ENCODE assay signal across 19 cellular contexts in genomic region chr7:50712527-50713356, GRCh38.
DNase-seq lines count a peak whose midpoint lies in the region; ATAC-seq and TF ChIP-seq lines count a peak whose summit lies in the region.
"Had no signal": no experiment of that assay in that cellular context is flagged by ENCODE, and none has a peak within 500 bp of the region (broad histone marks: within the 10 kb centered on the region; RNA-seq: fewer than 3 reads in every experiment).

No MANE protein-coding gene starts in this region.

- H3K4me3 Mint-ChIP-seq in GM23338: no peak overlapping the region
- no peak overlapping the region for H3K4me3 Mint-ChIP-seq in effector memory CD8-positive, alpha-beta T cell
- H3K4me3 Mint-ChIP-seq: activated CD8-positive, alpha-beta T cell treated with anti-CD3 and anti-CD28 coated beads for 36 hours; activated naive CD4-positive, alpha-beta T cell treated with anti-CD3 and anti-CD28 coated beads, Interleukin-2, amount 50 U/mL, for 24 hours; T-cell had no signal

- H3K4me2 ChIP-seq in GM23338 (0 out of 2 replicates have a peak overlapping the region, but pooled peaks have one; percentile 41), OCI-LY7 (ENCODE audit: low read length) (no peak overlapping the region)

- intact Hi-C loops in heart left ventricle (cut with DNase I) (loop anchor here in 1 of 10 donors (10.0 kb wide), 1 partner anchor 142 kb away; no protein-coding TSS in a partner anchor), OCI-LY7 (cut with micrococcal nuclease; ENCODE audit: unreplicated experiment) (loop anchor here (10.0 kb wide), 1 partner anchor 62 kb away; no protein-coding TSS in a partner anchor)

- POLR2A ChIA-PET in OCI-LY7 (lab: Charles Lee): no interaction called here

- H3K79me2 ChIP-seq in GM23338 (replicated peaks; ENCODE audit: insufficient read depth) (peaks cover 98% of the 10 kb centered on the region), OCI-LY7 (ENCODE audit: insufficient read depth, low read depth, low read length) (no peaks in the 10 kb centered on the region)

- H3K9me3 ChIP-seq in heart left ventricle: no peaks in the 10 kb centered on the region
- H3K9me3 ChIP-seq in OCI-LY7 (ENCODE audit: low read length): no peaks in the 10 kb centered on the region
- H3K9me3 ChIP-seq: BE2C, body of pancreas had no signal

- H3K36me3 Mint-ChIP-seq in GM23338 (ENCODE audit: low read depth): peaks cover 10% of the 10 kb centered on the region
- peaks cover 3% of the 10 kb centered on the region for H3K36me3 Mint-ChIP-seq in effector memory CD8-positive, alpha-beta T cell (ENCODE audit: insufficient read depth)
- H3K36me3 Mint-ChIP-seq: T-cell had no signal

- no peaks in the 10 kb centered on the region for H3K27me3 ChIP-seq in GM23338 (ENCODE audit: insufficient read depth)
- no peaks in the 10 kb centered on the region for H3K27me3 ChIP-seq in heart left ventricle
- H3K27me3 ChIP-seq: body of pancreas had no signal

- no peaks in the 10 kb centered on the region; the same call in 2 of the 3 replicates for H3K9me3 Mint-ChIP-seq in GM23338
- H3K9me3 Mint-ChIP-seq in effector memory CD8-positive, alpha-beta T cell: peaks cover 4 to 13% of the 10 kb centered on the region in 2 donors
- H3K9me3 Mint-ChIP-seq: activated CD8-positive, alpha-beta T cell treated with anti-CD3 and anti-CD28 coated beads for 36 hours; activated naive CD4-positive, alpha-beta T cell treated with anti-CD3 and anti-CD28 coated beads, Interleukin-2, amount 50 U/mL, for 24 hours had no signal

- H3K9me2 ChIP-seq in GM23338 (ENCODE audit: insufficient read depth): peaks cover 13% of the 10 kb centered on the region; the same call in 1 of the 2 replicates
- H3K9me2 ChIP-seq in OCI-LY7 (ENCODE audit: insufficient read depth, low read length): no peaks in the 10 kb centered on the region

- 35 to 40% (median 36%) methylated on average over 5 of the region's 5 CpGs for WGBS in heart left ventricle, 4 donors

- no TSS peak for BruUV-seq in OCI-LY7 (replicated peaks; lab: Mats Ljungman, UMichigan)

- H3K4me1 ChIP-seq in GM23338 (ENCODE audit: insufficient read depth) (peaks cover 25% of the 10 kb centered on the region), heart left ventricle (peaks cover 0 to 85% (median 60%) of the 10 kb centered on the region in 12 donors), OCI-LY7 (ENCODE audit: insufficient read depth, low read length, poor library complexity, severe bottlenecking) (no peaks in the 10 kb centered on the region)
- H3K4me1 ChIP-seq: BE2C had no signal

- H3K27ac Mint-ChIP-seq in GM23338: no peak overlapping the region
- H3K27ac Mint-ChIP-seq in effector memory CD8-positive, alpha-beta T cell: peak overlapping the region in 1 of 2 donors; percentile 36
- H3K27ac Mint-ChIP-seq: activated CD8-positive, alpha-beta T cell treated with anti-CD3 and anti-CD28 coated beads for 36 hours; activated naive CD4-positive, alpha-beta T cell treated with anti-CD3 and anti-CD28 coated beads, Interleukin-2, amount 50 U/mL, for 24 hours; T-cell had no signal

- DNase-seq in GM23338 (ENCODE audit: low spot score): no peak
- DNase-seq in UCSD-AML1 (lab: John Stamatoyannopoulos, UW; ENCODE audit: unreplicated experiment): peak; percentile 10
- DNase-seq in heart left ventricle: no peak
- peak; percentile 67 for DNase-seq in putamen (ENCODE audit: low spot score)
- no peak for DNase-seq in effector memory CD8-positive, alpha-beta T cell
- DNase-seq in OCI-LY7 (ENCODE audit: low spot score): no peak
- DNase-seq: activated CD8-positive, alpha-beta T cell treated with anti-CD3 and anti-CD28 coated beads for 36 hours; activated T-cell treated with anti-CD3 and anti-CD28 coated beads, Interleukin-2, amount 50 U/mL, for 48 hours; BE2C; body of pancreas; hippocampal formation; NCI-H1092; stimulated activated CD4-positive, alpha-beta T cell treated with anti-CD3 and anti-CD28 coated beads, Interleukin-2, amount 100 ng/mL, for 48 hours; substantia nigra; T-cell had no signal

- no peak for TF ChIP-seq POLR2A in heart left ventricle (IDR thresholded peaks at IDR 0.05)

- CTCF ChIA-PET in OCI-LY7 (lab: Charles Lee; ENCODE audit: unreplicated experiment): no interaction called here

- H3K27me3 Mint-ChIP-seq in GM23338 (ENCODE audit: insufficient read depth, low read depth, poor library complexity): peaks cover 8% of the 10 kb centered on the region
- H3K27me3 Mint-ChIP-seq in effector memory CD8-positive, alpha-beta T cell: peaks cover 6 to 64% of the 10 kb centered on the region in 2 donors
- H3K27me3 Mint-ChIP-seq: activated naive CD4-positive, alpha-beta T cell treated with anti-CD3 and anti-CD28 coated beads, Interleukin-2, amount 50 U/mL, for 24 hours had no signal

- H4K20me1 ChIP-seq in GM23338 (replicated peaks; ENCODE audit: insufficient read depth) (peaks cover 34% of the 10 kb centered on the region), OCI-LY7 (ENCODE audit: insufficient read depth, low read length) (no peaks in the 10 kb centered on the region)

- no peak overlapping the region for H3K27ac ChIP-seq in GM23338 (ENCODE audit: low read depth)
- H3K27ac ChIP-seq in heart left ventricle: peak overlapping the region in 10 of 12 donors; percentile 1 to 64 (median 42)
- H3K27ac ChIP-seq in OCI-LY7 (ENCODE audit: low read depth, low read length, poor library complexity, severe bottlenecking): no peak overlapping the region
- H3K27ac ChIP-seq: HL-60 had no signal

- no peaks in the 10 kb centered on the region for H3F3A ChIP-seq in GM23338 (replicated peaks; ENCODE audit: low read depth)

- H3K36me3 ChIP-seq in GM23338 (ENCODE audit: insufficient read depth): no peaks in the 10 kb centered on the region
- peaks cover 0 to 9% (median 0%) of the 10 kb centered on the region in 9 donors for H3K36me3 ChIP-seq in heart left ventricle
- H3K36me3 ChIP-seq in OCI-LY7 (ENCODE audit: insufficient read depth, low read length): no peaks in the 10 kb centered on the region
- H3K36me3 ChIP-seq: BE2C had no signal

- H3K4me1 Mint-ChIP-seq in GM23338: peaks cover 39% of the 10 kb centered on the region
- H3K4me1 Mint-ChIP-seq in effector memory CD8-positive, alpha-beta T cell (ENCODE audit: low read depth in 2 of 2): peaks cover 5 to 11% of the 10 kb centered on the region in 2 donors
- H3K4me1 Mint-ChIP-seq: activated naive CD4-positive, alpha-beta T cell treated with anti-CD3 and anti-CD28 coated beads, Interleukin-2, amount 50 U/mL, for 24 hours had no signal

- ATAC-seq in GM23338: no peak
- peak; percentile 16 to 65 (median 40) for ATAC-seq in heart left ventricle
- ATAC-seq in GM18520 (IDR thresholded peaks at IDR 0.05; ENCODE audit: unreplicated experiment): no peak
- ATAC-seq in effector memory CD8-positive, alpha-beta T cell (replicated peaks): no peak
- ATAC-seq: activated CD8-positive, alpha-beta T cell treated with anti-CD3 and anti-CD28 coated beads for 36 hours; body of pancreas; GM12878; T-cell had no signal

- H2AFZ ChIP-seq in GM23338 (no peak overlapping the region), OCI-LY7 (ENCODE audit: low read length) (no peak overlapping the region)

- H3K4me3 ChIP-seq in GM23338: no peak overlapping the region
- H3K4me3 ChIP-seq in heart left ventricle: no peak overlapping the region
- no peak overlapping the region for H3K4me3 ChIP-seq in OCI-LY7 (ENCODE audit: low read depth, low read length, poor library complexity, severe bottlenecking)
- H3K4me3 ChIP-seq: body of pancreas, GM12878 had no signal

- TF ChIP-seq CTCF in GM23338 (conservative IDR thresholded peaks at IDR 0.05; ENCODE audit: low read depth in 2 of 2) (no peak), heart left ventricle (IDR thresholded peaks at IDR 0.05) (peak in 2 of 12 donors; percentile 12 to 24), OCI-LY7 (conservative IDR thresholded peaks at IDR 0.05; ENCODE audit: low read length) (no peak)

TF ChIP-seq in GM23338, 12 proteins besides CTCF, POLR2A, EP300 and RAD21 (continues in another document):
- TF ChIP-seq ETS1 (IDR thresholded peaks at IDR 0.05) (no peak), JUNB (IDR thresholded peaks at IDR 0.05; ENCODE audit: unreplicated experiment) (no peak), CREB1 (CRISPR knock-in tag; IDR thresholded peaks at IDR 0.05; ENCODE audit: low read depth) (no peak)

Comparison
In these comparisons a context has a peak if more than half of its experiments do, and no peak if none do; other contexts are left out.
1. ATAC-seq: peak in heart left ventricle (4 of 4); none in GM23338 (single experiment), GM18520 (single experiment) and effector memory CD8-positive, alpha-beta T cell (single experiment).
2. DNase-seq: peak in UCSD-AML1 (single experiment) and putamen (single experiment); none in GM23338 (single experiment), heart left ventricle (0 of 5), effector memory CD8-positive, alpha-beta T cell (0 of 3) and OCI-LY7 (single experiment).
3. H3K27ac ChIP-seq: peak in heart left ventricle (10 of 12); none in GM23338 (single experiment) and OCI-LY7 (single experiment).